ENCODE assay signal across 2 cellular contexts in the genomic region with DNA sequence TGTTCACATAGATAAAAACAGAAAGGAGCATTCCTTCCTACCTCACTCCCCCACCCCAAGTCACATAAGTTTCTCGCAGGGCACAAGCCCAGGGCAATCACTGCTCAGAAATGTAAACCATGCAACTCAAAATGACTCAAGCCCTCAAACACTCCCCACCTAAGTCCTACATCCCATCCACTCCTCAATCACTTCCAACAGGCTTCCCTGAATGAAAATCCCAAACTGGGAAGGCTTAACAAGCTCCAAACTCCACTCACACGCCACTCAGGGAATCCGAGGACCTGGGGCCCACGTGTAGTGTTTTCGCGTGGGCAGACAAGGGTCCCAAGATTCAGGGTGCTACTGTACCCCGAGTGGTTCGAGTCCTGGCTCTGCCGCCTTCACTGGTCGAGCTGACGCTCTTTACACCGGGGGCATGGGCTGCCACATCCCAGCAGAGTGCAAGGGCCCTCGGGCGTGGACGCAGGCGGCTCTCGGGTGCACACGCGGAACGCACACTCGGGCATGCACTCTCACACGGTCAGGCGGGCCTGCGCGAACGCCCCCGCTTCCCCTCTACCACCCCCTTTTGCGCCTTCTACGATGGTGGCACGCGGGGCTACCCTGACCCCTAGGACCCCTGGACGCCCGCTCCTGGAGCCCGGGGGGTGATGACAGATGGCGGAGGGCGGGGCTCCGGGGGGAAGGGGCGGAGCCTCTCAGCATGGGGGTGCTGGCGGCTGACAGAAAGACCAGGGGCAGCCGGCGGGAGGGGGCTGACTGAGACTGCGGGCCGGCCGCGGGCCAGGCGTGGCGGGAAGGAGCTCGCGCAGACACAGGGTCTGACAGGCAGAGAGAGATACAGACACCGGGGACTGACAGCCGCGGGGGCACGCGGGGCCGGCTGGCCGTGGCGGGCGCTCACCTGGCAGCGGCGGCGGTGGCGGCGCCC.
TF ChIP-seq lines count a peak whose summit lies in the region.

No MANE protein-coding gene starts in this region.

TF ChIP-seq in PFSK-1, 5 proteins besides CTCF, POLR2A, EP300 and RAD21 (continued from another document):
- TF ChIP-seq, protein P1, sequence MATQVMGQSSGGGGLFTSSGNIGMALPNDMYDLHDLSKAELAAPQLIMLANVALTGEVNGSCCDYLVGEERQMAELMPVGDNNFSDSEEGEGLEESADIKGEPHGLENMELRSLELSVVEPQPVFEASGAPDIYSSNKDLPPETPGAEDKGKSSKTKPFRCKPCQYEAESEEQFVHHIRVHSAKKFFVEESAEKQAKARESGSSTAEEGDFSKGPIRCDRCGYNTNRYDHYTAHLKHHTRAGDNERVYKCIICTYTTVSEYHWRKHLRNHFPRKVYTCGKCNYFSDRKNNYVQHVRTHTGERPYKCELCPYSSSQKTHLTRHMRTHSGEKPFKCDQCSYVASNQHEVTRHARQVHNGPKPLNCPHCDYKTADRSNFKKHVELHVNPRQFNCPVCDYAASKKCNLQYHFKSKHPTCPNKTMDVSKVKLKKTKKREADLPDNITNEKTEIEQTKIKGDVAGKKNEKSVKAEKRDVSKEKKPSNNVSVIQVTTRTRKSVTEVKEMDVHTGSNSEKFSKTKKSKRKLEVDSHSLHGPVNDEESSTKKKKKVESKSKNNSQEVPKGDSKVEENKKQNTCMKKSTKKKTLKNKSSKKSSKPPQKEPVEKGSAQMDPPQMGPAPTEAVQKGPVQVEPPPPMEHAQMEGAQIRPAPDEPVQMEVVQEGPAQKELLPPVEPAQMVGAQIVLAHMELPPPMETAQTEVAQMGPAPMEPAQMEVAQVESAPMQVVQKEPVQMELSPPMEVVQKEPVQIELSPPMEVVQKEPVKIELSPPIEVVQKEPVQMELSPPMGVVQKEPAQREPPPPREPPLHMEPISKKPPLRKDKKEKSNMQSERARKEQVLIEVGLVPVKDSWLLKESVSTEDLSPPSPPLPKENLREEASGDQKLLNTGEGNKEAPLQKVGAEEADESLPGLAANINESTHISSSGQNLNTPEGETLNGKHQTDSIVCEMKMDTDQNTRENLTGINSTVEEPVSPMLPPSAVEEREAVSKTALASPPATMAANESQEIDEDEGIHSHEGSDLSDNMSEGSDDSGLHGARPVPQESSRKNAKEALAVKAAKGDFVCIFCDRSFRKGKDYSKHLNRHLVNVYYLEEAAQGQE (IDR thresholded peaks at IDR 0.05; ENCODE audit: insufficient read depth in 1 of 2, low read depth in 2 of 2, low read length in 2 of 2): no peak
- TF ChIP-seq FOXP2 (optimal IDR thresholded peaks at IDR 0.05; ENCODE audit: borderline replicate concordance, extremely low read depth, extremely low read length, insufficient read depth): peak; percentile 52
TF ChIP-seq in PFSK-1: peak in this region for 2.

TF ChIP-seq in neural cell, 6 proteins besides CTCF, POLR2A, EP300 and RAD21 (continued from another document):
- TF ChIP-seq, protein P1 (IDR thresholded peaks at IDR 0.05; ENCODE audit: borderline replicate concordance): no peak
- TF ChIP-seq MXI1 (conservative IDR thresholded peaks at IDR 0.05; ENCODE audit: poor library complexity, severe bottlenecking): peak; percentile 94
TF ChIP-seq in neural cell: peak in this region for 1.
